10 cellular contexts compared by ENCODE assay signal in genomic region chr10:63703113-63703670, GRCh38.
DNase-seq lines count a peak whose midpoint lies in the region; ATAC-seq and TF ChIP-seq lines count a peak whose summit lies in the region.
"Had no signal": no experiment of that assay in that cellular context is flagged by ENCODE, and none has a peak within 500 bp of the region (broad histone marks: within the 10 kb centered on the region; RNA-seq: fewer than 3 reads in every experiment).

No MANE protein-coding gene starts in this region.

- H4K91ac ChIP-seq in neuronal stem cell (ENCODE audit: low read depth, low read length, poor library complexity), result no peak overlapping the region

- ATAC-seq in body of pancreas, result peak; percentile 67
- peak; percentile 12 to 28 for ATAC-seq in gastrocnemius medialis
- no peak for ATAC-seq in GM18520 (IDR thresholded peaks at IDR 0.05; ENCODE audit: unreplicated experiment)

- no peak overlapping the region for H2AFZ ChIP-seq in neuronal stem cell (ENCODE audit: low read length)

- no peak overlapping the region for H2AK5ac ChIP-seq in neuronal stem cell (ENCODE audit: low read depth, low read length)

- no peak overlapping the region for H3K14ac ChIP-seq in neuronal stem cell (ENCODE audit: low read length)

- H3K27ac ChIP-seq in body of pancreas (peak overlapping the region; percentile 77 to 91 (median 86)), gastrocnemius medialis (peak overlapping the region; percentile 5 to 86 (median 47)), neuronal stem cell (replicated peaks; ENCODE audit: low read length) (no peak overlapping the region)
- H3K27ac ChIP-seq: SK-N-MC had no signal

- peak in 2 of 3 donors; percentile 10 to 32 for TF ChIP-seq POLR2A in body of pancreas (IDR thresholded peaks at IDR 0.05)
- no peak for TF ChIP-seq POLR2A in gastrocnemius medialis (IDR thresholded peaks at IDR 0.05)

- no peaks in the 10 kb centered on the region for H3K79me1 ChIP-seq in neuronal stem cell (ENCODE audit: low read depth, low read length)

- DNase-seq in NCI-H2171 treated with DMSO at 0.1 percent for 48 hours (lab: John Stamatoyannopoulos, UW) (peak; percentile 25), NCI-H2171 (lab: John Stamatoyannopoulos, UW) (no peak), NCI-H1092 treated with DMSO at 0.1 percent for 48 hours (lab: John Stamatoyannopoulos, UW) (peak; percentile 72), body of pancreas (peak; percentile 33 to 79 (median 60)), gastrocnemius medialis (peak in 1 of 2 donors; percentile 19), neuronal stem cell (ENCODE audit: low spot score) (no peak), DMS114 treated with DMSO at 0.1 percent for 48 hours (lab: John Stamatoyannopoulos, UW; ENCODE audit: unreplicated experiment) (no peak)

- no peak overlapping the region for H2BK5ac ChIP-seq in neuronal stem cell (ENCODE audit: low read length)

- H3K4me3 ChIP-seq in body of pancreas (no peak overlapping the region), gastrocnemius medialis (no peak overlapping the region), neuronal stem cell (ENCODE audit: low read length in 2 of 2) (no peak overlapping the region)
- H3K4me3 ChIP-seq: adrenal gland, SK-N-MC had no signal

- H3K27me3 ChIP-seq in body of pancreas, result no peaks in the 10 kb centered on the region
- H3K27me3 ChIP-seq in gastrocnemius medialis, result no peaks in the 10 kb centered on the region
- H3K27me3 ChIP-seq in neuronal stem cell (ENCODE audit: control insufficient read depth in 3 of 3, insufficient read depth in 3 of 3, low read depth in 1 of 3, low read length in 3 of 3), result no peaks in the 10 kb centered on the region
- H3K27me3 ChIP-seq: adrenal gland had no signal

- 37 to 40% methylated on average over 4 of the region's 4 CpGs for WGBS in body of pancreas, 2 donors
- WGBS in neuronal stem cell (ENCODE audit: extremely low coverage in 2 of 2, insufficient read length in 2 of 2, insufficient replicate concordance in 1 of 2), 2 donors, result no CpG with 5 or more reads among the region's 4 CpGs

- no peak overlapping the region for H3K4ac ChIP-seq in neuronal stem cell (ENCODE audit: low read length)

- H3K9ac ChIP-seq in neuronal stem cell (ENCODE audit: low read depth, low read length, poor library complexity), result no peak overlapping the region

- intact Hi-C loops in body of pancreas (cut with DNase I), result no loop called here
- intact Hi-C loops in gastrocnemius medialis (cut with DNase I; ENCODE audit: low total_unique reads), result loop anchor here (5.0 kb wide), 1 partner anchor 116 kb away; no protein-coding TSS in a partner anchor

- H4K8ac ChIP-seq in neuronal stem cell (ENCODE audit: low read depth, low read length), result no peak overlapping the region

- H2BK120ac ChIP-seq in neuronal stem cell (ENCODE audit: low read depth, low read length), result no peak overlapping the region

- no peaks in the 10 kb centered on the region for H3K36me3 ChIP-seq in body of pancreas (replicated peaks in 1 of 2; ENCODE audit: insufficient read depth in 1 of 2, low read depth in 2 of 2)
- no peaks in the 10 kb centered on the region for H3K36me3 ChIP-seq in gastrocnemius medialis
- H3K36me3 ChIP-seq in neuronal stem cell (replicated peaks in 1 of 2; ENCODE audit: control insufficient read depth in 2 of 2, insufficient read depth in 2 of 2, low read length in 2 of 2), result no peaks in the 10 kb centered on the region
- H3K36me3 ChIP-seq: adrenal gland had no signal

- H3K4me1 ChIP-seq in body of pancreas (peaks cover 78% of the 10 kb centered on the region), gastrocnemius medialis (peaks cover 50 to 70% of the 10 kb centered on the region in 2 donors), neuronal stem cell (ENCODE audit: control insufficient read depth in 2 of 2, insufficient read depth in 1 of 2, low read depth in 1 of 2, low read length in 2 of 2) (no peaks in the 10 kb centered on the region)

- H2BK12ac ChIP-seq in neuronal stem cell (ENCODE audit: low read length), result no peak overlapping the region

- no peaks in the 10 kb centered on the region for H3K9me3 ChIP-seq in body of pancreas
- no peaks in the 10 kb centered on the region for H3K9me3 ChIP-seq in gastrocnemius medialis
- H3K9me3 ChIP-seq in neuronal stem cell (replicated peaks in 1 of 2; ENCODE audit: control insufficient read depth in 2 of 2, insufficient read depth in 1 of 2, low read depth in 1 of 2, low read length in 2 of 2), result no peaks in the 10 kb centered on the region
- H3K9me3 ChIP-seq: adrenal gland had no signal

- no peak overlapping the region for H3K4me2 ChIP-seq in neuronal stem cell (ENCODE audit: insufficient read depth, low read length, poor library complexity, severe bottlenecking)

- in situ Hi-C loops in gastrocnemius medialis (cut with MboI; ENCODE audit: low sequenced_read_pairs in 4 of 4), result loop anchor here in 2 of 4 donors (25.0 kb wide), 3 partner anchors 191 to 1641 kb away; partner anchors contain the start of gene REEP3 (in 1 of the 2)

- no peak overlapping the region for H2BK15ac ChIP-seq in neuronal stem cell (ENCODE audit: low read length)

- TF ChIP-seq CTCF in body of pancreas (IDR thresholded peaks at IDR 0.05) (no peak), gastrocnemius medialis (IDR thresholded peaks at IDR 0.05 in 4 of 5, conservative IDR thresholded peaks at IDR 0.05 in 1 of 5) (no peak)

- H3K23ac ChIP-seq in neuronal stem cell (ENCODE audit: low read depth, low read length, poor library complexity), result no peak overlapping the region

- H3K18ac ChIP-seq in neuronal stem cell (ENCODE audit: low read length), result no peak overlapping the region

Comparison
In these comparisons a context has a peak if more than half of its experiments do, and no peak if none do; other contexts are left out.
1. DNase-seq: peak in NCI-H2171 treated with DMSO at 0.1 percent for 48 hours (single experiment), NCI-H1092 treated with DMSO at 0.1 percent for 48 hours (single experiment) and body of pancreas (4 of 4); none in NCI-H2171 (single experiment), neuronal stem cell (single experiment) and DMS114 treated with DMSO at 0.1 percent for 48 hours (single experiment).
2. POLR2A ChIP-seq: peak in body of pancreas (2 of 3); none in gastrocnemius medialis (0 of 2).